22 cellular contexts compared by ENCODE assay signal in genomic region chr6:132589454-132589853, GRCh38. TPM values are rescaled to one million over a fixed set of nuclear protein-coding genes. Genes with fewer than 3 reads are reported as not detected.
"Had no signal": no experiment of that assay in that cellular context is flagged by ENCODE, and none has a peak within 500 bp of the region (broad histone marks: within the 10 kb centered on the region; RNA-seq: fewer than 3 reads in every experiment).

Gene TAAR5 (minus strand): TSS chr6:132589741. CDS start chr6:132589686, 55 bp downstream.

- H3K4me1 ChIP-seq: SJCRH30 had no signal

- H3K9me3 ChIP-seq: MG63, SJCRH30 had no signal

- H3K4me3 ChIP-seq: MG63, SJCRH30 had no signal

- H3K27ac ChIP-seq: SJCRH30 had no signal

- DNase-seq: Karpas-422, KG1, MG63, NCI-H1092, NCI-H1105 treated with DMSO at 0.1 percent for 48 hours, NCI-H1417 treated with DMSO at 0.1 percent for 48 hours, NCI-H187, NCI-H2029, NCI-H2081 treated with DMSO at 0.1 percent for 48 hours, NCI-H2171, NCI-H226, NCI-H446, NCI-H510A, NCI-H524 treated with DMSO at 0.1 percent for 48 hours, NCI-H69, NCI-H774, RPMI8226, SHP77, SJCRH30 had no signal

- H3K36me3 ChIP-seq: MG63, SJCRH30 had no signal

- H3K27me3 ChIP-seq: SJCRH30 had no signal

- ATAC-seq: SK-N-SH treated with all-trans-retinoic acid at 6 μM for 48 hours had no signal

- FAIRE-seq: RCC 7860 had no signal

RNA-seq across cellular contexts. Expression of gene TAAR5, which starts in this region (rescaled TPM):
- total RNA-seq: HT1080, SJCRH30 had no signal
